8 cellular contexts compared by ENCODE assay signal in the genomic region with DNA sequence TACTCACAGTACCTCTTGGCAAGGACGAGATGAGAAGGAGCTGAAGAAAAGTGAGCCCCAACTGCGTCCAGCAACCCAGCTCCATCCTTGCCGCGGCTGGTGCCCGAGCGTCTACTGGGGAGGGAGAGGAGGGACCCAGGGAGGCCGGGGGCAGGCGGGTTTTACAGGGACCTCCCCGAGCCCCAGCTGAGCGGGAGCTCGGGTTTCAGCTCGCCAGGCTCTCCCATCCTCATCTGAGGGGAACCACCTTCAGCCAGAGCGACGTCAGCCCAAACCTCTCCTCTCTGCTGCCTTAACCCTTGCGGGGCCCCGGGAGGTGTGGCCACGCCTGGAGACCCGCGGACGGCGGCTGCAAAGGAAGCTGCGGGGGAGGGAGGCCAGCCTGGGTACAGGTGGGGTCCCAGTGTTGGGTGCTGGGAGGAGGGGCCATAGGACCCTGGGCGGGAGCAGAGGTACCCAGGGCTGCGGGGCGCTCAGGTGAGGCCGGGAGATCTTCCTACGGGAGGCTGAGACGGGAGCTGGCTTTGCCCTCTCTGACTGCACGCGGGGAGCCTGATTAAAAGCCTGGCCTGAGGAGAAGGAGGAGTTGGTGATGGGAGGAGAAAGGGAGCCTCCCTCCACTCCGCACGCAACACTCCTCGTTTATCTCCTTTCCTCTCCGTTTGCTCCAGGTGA. TPM values are rescaled to one million over a fixed set of nuclear protein-coding genes. Genes with fewer than 3 reads are reported as not detected.
DNase-seq lines count a peak whose midpoint lies in the region; ATAC-seq, FAIRE-seq and TF ChIP-seq lines count a peak whose summit lies in the region.

PAMR1 (minus strand) TSS at position 116 of the 675 bp plus-strand sequence; CDS start at position 85, 31 bp downstream.

- no peak within 1 kb of the TSS for H4K91ac ChIP-seq in H9 (ENCODE audit: insufficient read length, low read depth, low read length)

- no peak within 1 kb of the TSS for H2BK15ac ChIP-seq in H9 (ENCODE audit: low read depth, low read length)

- H4K5ac ChIP-seq in H9 (ENCODE audit: insufficient read length, low read depth, low read length) = no peak within 1 kb of the TSS

- H3K18ac ChIP-seq in H9 (ENCODE audit: insufficient read length, low read depth, low read length) = peak within 1 kb of the TSS; percentile 16

- TF ChIP-seq CTCF in H9 (conservative IDR thresholded peaks at IDR 0.05) = no peak
- no peak for TF ChIP-seq CTCF in body of pancreas (IDR thresholded peaks at IDR 0.05)
- no peak for TF ChIP-seq CTCF in keratinocyte (optimal IDR thresholded peaks at IDR 0.05 in 1 of 3, IDR thresholded peaks at IDR 0.05 in 1 of 3, conservative IDR thresholded peaks at IDR 0.05 in 1 of 3; ENCODE audit: extremely low read depth in 1 of 3, insufficient read depth in 2 of 3, low read length in 3 of 3)

- H3K23me2 ChIP-seq in H9 (ENCODE audit: insufficient read length, low read depth, low read length, poor library complexity, severe bottlenecking) = peaks cover 12% of the 10 kb centered on the region

- H3K27me3 ChIP-seq in H9 (ENCODE audit: insufficient read depth, low read length) (no peaks in the 10 kb centered on the region; the same call in 1 of the 2 replicates), body of pancreas (peaks cover 0 to 8% of the 10 kb centered on the region in 2 donors), keratinocyte (ENCODE audit: control insufficient read depth, extremely low read depth, insufficient read depth, low read length) (no peaks in the 10 kb centered on the region), subcutaneous abdominal adipose tissue (ENCODE audit: control insufficient read depth in 5 of 5, insufficient read depth in 4 of 5, low read length in 5 of 5) (peaks cover 21 to 39% (median 31%) of the 10 kb centered on the region in 5 donors)

- H3K9me1 ChIP-seq in keratinocyte (ENCODE audit: control insufficient read depth, extremely low read depth, insufficient read depth, low read length) = no peaks in the 10 kb centered on the region

- peak within 1 kb of the TSS; percentile 50 for H3K14ac ChIP-seq in H9 (ENCODE audit: insufficient read depth, low read length)

- DNase-seq in AG08395 (ENCODE audit: low spot score) (peak; percentile 73), H9 (peak; percentile 89), body of pancreas (peak; percentile 29 to 59 (median 44)), keratinocyte (ENCODE audit: low read depth, low spot score) (no peak), SW480 (ENCODE audit: low spot score) (no peak)

- H3T11ph ChIP-seq in H9 (ENCODE audit: low read length) = no peak within 1 kb of the TSS

- H2AFZ ChIP-seq in H9 (ENCODE audit: low read length) = peak within 1 kb of the TSS; percentile 22
- peak within 1 kb of the TSS; percentile 81 for H2AFZ ChIP-seq in keratinocyte (ENCODE audit: control insufficient read depth, low read length)

- WGBS in H9 (ENCODE audit: extremely low coverage, insufficient read length, low lambda C conversion rate) = no CpG with 5 or more reads among the region's 34 CpGs
- WGBS in body of pancreas, 2 donors = 3% methylated on average over 17 to 30 of the region's 34 CpGs

- H3K36me3 ChIP-seq in body of pancreas (replicated peaks in 1 of 2; ENCODE audit: insufficient read depth in 1 of 2, low read depth in 2 of 2) (no peaks in the 10 kb centered on the region), keratinocyte (ENCODE audit: control insufficient read depth in 2 of 2, extremely low read depth in 1 of 2, insufficient read depth in 2 of 2, low read length in 2 of 2) (no peaks in the 10 kb centered on the region), subcutaneous abdominal adipose tissue (ENCODE audit: control insufficient read depth in 5 of 5, insufficient read depth in 5 of 5, low read length in 5 of 5) (no peaks in the 10 kb centered on the region)

- H3K79me1 ChIP-seq in H9 (ENCODE audit: insufficient read depth, low read depth, low read length, poor library complexity, severe bottlenecking) = no peaks in the 10 kb centered on the region

- peaks cover 1 to 6% of the 10 kb centered on the region in 2 experiments; a peak in 2 of 5 replicates for H3K9me3 Mint-ChIP-seq in H9

- no peak for FAIRE-seq in keratinocyte (lab: Jason Lieb, UNC)

- no peaks in the 10 kb centered on the region for H3K79me2 ChIP-seq in H9 (ENCODE audit: insufficient read depth, low read length)
- H3K79me2 ChIP-seq in keratinocyte (ENCODE audit: control insufficient read depth, insufficient read depth, low read length) = no peaks in the 10 kb centered on the region

- peaks cover 50% of the 10 kb centered on the region for H3K27me3 Mint-ChIP-seq in H9 (ENCODE audit: low read depth)

- H3K4me3 ChIP-seq in body of pancreas (no peak within 1 kb of the TSS), keratinocyte (ENCODE audit: control insufficient read depth in 2 of 3, extremely low read depth in 1 of 3, insufficient read depth in 2 of 3, low read depth in 1 of 3, low read length in 3 of 3) (peak within 1 kb of the TSS; percentile 14 to 61 (median 52)), subcutaneous abdominal adipose tissue (ENCODE audit: low read depth in 1 of 5, low read length in 5 of 5) (peak within 1 kb of the TSS; percentile 40 to 68 (median 53))

- H3K9ac ChIP-seq in H9 (ENCODE audit: extremely low read depth, insufficient read length, low read length) = no peak within 1 kb of the TSS
- peak within 1 kb of the TSS; percentile 57 for H3K9ac ChIP-seq in keratinocyte (ENCODE audit: control insufficient read depth, extremely low read depth, insufficient read depth, low read length)
- peak within 1 kb of the TSS in 1 of 5 donors; percentile 13 for H3K9ac ChIP-seq in subcutaneous abdominal adipose tissue (ENCODE audit: low read length in 5 of 5)

- H3K4me3 Mint-ChIP-seq in H9 = peak within 1 kb of the TSS; percentile 66 to 87

- intact Hi-C loops in body of pancreas (cut with DNase I) = no loop called here

- no peak within 1 kb of the TSS for H4K8ac ChIP-seq in H9 (replicated peaks; ENCODE audit: insufficient read length, low read depth, low read length)

- peaks cover 27 to 31% of the 10 kb centered on the region in 2 experiments for H3K4me1 Mint-ChIP-seq in H9

- no peak within 1 kb of the TSS for H2AK5ac ChIP-seq in H9 (ENCODE audit: insufficient read length, low read length)

- H2BK20ac ChIP-seq in H9 (ENCODE audit: low read depth, low read length, poor library complexity, severe bottlenecking) = no peak within 1 kb of the TSS

- no peak within 1 kb of the TSS for H3K27ac ChIP-seq in H9 (ENCODE audit: insufficient read length, low read depth, low read length)
- H3K27ac ChIP-seq in body of pancreas = no peak within 1 kb of the TSS
- H3K27ac ChIP-seq in keratinocyte (ENCODE audit: control insufficient read depth, insufficient read depth, low read length) = peak within 1 kb of the TSS; percentile 15
- no peak within 1 kb of the TSS for H3K27ac ChIP-seq in subcutaneous abdominal adipose tissue (ENCODE audit: low read depth, low read length)

- H3K27ac Mint-ChIP-seq in H9 = peak within 1 kb of the TSS in 2 of 3 experiments; percentile 61 to 76; a peak in 3 of 7 replicates

- H4K20me1 ChIP-seq in H9 (ENCODE audit: control insufficient read depth, insufficient read depth, insufficient read length) = no peaks in the 10 kb centered on the region
- H4K20me1 ChIP-seq in keratinocyte (ENCODE audit: control insufficient read depth, extremely low read depth, insufficient read depth, low read length) = no peaks in the 10 kb centered on the region

- H3K4me1 ChIP-seq in H9 (ENCODE audit: insufficient read depth, low read length) (peaks cover 4% of the 10 kb centered on the region; the same call in 1 of the 2 replicates), body of pancreas (peaks cover 14% of the 10 kb centered on the region), keratinocyte (ENCODE audit: control insufficient read depth, extremely low read depth, insufficient read depth, low read length) (peaks cover 46% of the 10 kb centered on the region), subcutaneous abdominal adipose tissue (ENCODE audit: control insufficient read depth in 5 of 5, insufficient read depth in 5 of 5, low read length in 5 of 5) (peaks cover 0 to 17% (median 10%) of the 10 kb centered on the region in 5 donors)

- H3K9me3 ChIP-seq in H9 (ENCODE audit: control insufficient read depth, low read depth, low read length) (no peaks in the 10 kb centered on the region), body of pancreas (no peaks in the 10 kb centered on the region), keratinocyte (ENCODE audit: control insufficient read depth, low read depth, low read length) (no peaks in the 10 kb centered on the region), subcutaneous abdominal adipose tissue (ENCODE audit: control insufficient read depth in 5 of 5, low read length in 5 of 5) (no peaks in the 10 kb centered on the region)

- ATAC-seq in body of pancreas = peak; percentile 80
- no peak for ATAC-seq in HG02870 (IDR thresholded peaks at IDR 0.05; ENCODE audit: unreplicated experiment)
- ATAC-seq in HG02852 (IDR thresholded peaks at IDR 0.05; ENCODE audit: unreplicated experiment) = no peak

- H2BK120ac ChIP-seq in H9 (ENCODE audit: low read depth, low read length, poor library complexity, severe bottlenecking) = no peak within 1 kb of the TSS

- H3K4ac ChIP-seq in H9 (ENCODE audit: low read depth, low read length) = no peak within 1 kb of the TSS

- H2BK5ac ChIP-seq in H9 (ENCODE audit: insufficient read length, low read length) = no peak within 1 kb of the TSS

- dilution Hi-C loops in keratinocyte (cut with MboI; ENCODE audit: extremely low pct_ligation_motif_present, low sequenced_read_pairs) = no loop called here

- no peak within 1 kb of the TSS for H3K23ac ChIP-seq in H9 (ENCODE audit: insufficient read length, low read depth, low read length)

- H3K4me2 ChIP-seq in H9 (ENCODE audit: insufficient read depth, insufficient read length, low read length) (peak within 1 kb of the TSS; percentile 92), keratinocyte (ENCODE audit: control insufficient read depth, extremely low read depth, insufficient read depth, low read depth, low read length) (peak within 1 kb of the TSS; percentile 48)

- TF ChIP-seq POLR2A in body of pancreas (IDR thresholded peaks at IDR 0.05) = no peak

- H3K36me3 Mint-ChIP-seq in H9 (ENCODE audit: insufficient read depth in 1 of 3, low read depth in 3 of 3) = peaks cover 0 to 9% (median 0%) of the 10 kb centered on the region in 3 experiments; a peak in 3 of 7 replicates

- no peak within 1 kb of the TSS for H2BK12ac ChIP-seq in H9 (ENCODE audit: insufficient read length, low read depth, low read length)

- H3K56ac ChIP-seq in H9 (ENCODE audit: insufficient read length, low read depth, low read length) = no peak within 1 kb of the TSS

RNA-seq across cellular contexts. Expression of gene PAMR1, which starts in this region (rescaled TPM):
- total RNA-seq in H9 (2021) (2.4 and 2.9 TPM in 2 replicates), body of pancreas (1 to 10 TPM in 1 of 2 donors, under 1 TPM in 1; 0.99 to 3.6 TPM)
- 4.1 to 10.0 TPM (median 4.4 TPM) in 3 replicates for polyA plus RNA-seq in keratinocyte
- polyA plus RNA-seq in keratinocyte (2011; ENCODE audit: low read depth) = 3.7 TPM
- polyA plus RNA-seq in keratinocyte (2011; cell fraction: cytosol; rRNA removed) = 3.7 and 4.9 TPM in 2 replicates
- polyA plus RNA-seq in keratinocyte (2011; cell fraction: nucleus; rRNA removed) = 12.1 and 16.1 TPM in 2 replicates
- 3.2 and 14.2 TPM in 2 replicates for polyA plus RNA-seq in keratinocyte (2012; ENCODE audit: low replicate concordance)
- 3.8 to 14.5 TPM (median 3.9 TPM) in 3 replicates for polyA minus RNA-seq in keratinocyte
- polyA minus RNA-seq in keratinocyte (2011; cell fraction: cytosol; rRNA and poly(A)+ RNA removed) = 5.0 TPM
- 5.9 and 14.6 TPM in 2 replicates for polyA minus RNA-seq in keratinocyte (2011; cell fraction: nucleus; rRNA and poly(A)+ RNA removed)

Comparison
In these comparisons a context has a peak if more than half of its experiments do, and no peak if none do; other contexts are left out.
1. DNase-seq: peak in AG08395 (single experiment), H9 (single experiment) and body of pancreas (4 of 4); none in keratinocyte (single experiment) and SW480 (single experiment).
2. H3K4me3 ChIP-seq: peak in keratinocyte (3 of 3) and subcutaneous abdominal adipose tissue (5 of 5); none in body of pancreas (0 of 2).